ENCODE assay signal across 1 cellular context in genomic region chr17:68400404-68400735, GRCh38.
TF ChIP-seq lines count a peak whose summit lies in the region.

No MANE protein-coding gene starts in this region.

TF ChIP-seq in WTC11, 78 proteins besides CTCF, POLR2A, EP300 and RAD21 (continued from another document):
- TF ChIP-seq ATF2 (CRISPR knock-in tag; IDR thresholded peaks at IDR 0.05; ENCODE audit: borderline replicate concordance, low read depth) = no peak
- no peak for TF ChIP-seq ATF6 (CRISPR knock-in tag; IDR thresholded peaks at IDR 0.05)
